28 cellular contexts compared by ENCODE assay signal in genomic region chr1:27132624-27133023, GRCh38. TPM values are rescaled to one million over a fixed set of nuclear protein-coding genes. Genes with fewer than 3 reads are reported as not detected.
A peak's percentile ranks its signal among the peaks of the same experiment; 100 is the strongest.
DNase-seq lines count a peak whose midpoint lies in the region; ATAC-seq and TF ChIP-seq lines count a peak whose summit lies in the region.
"Had no signal": no experiment of that assay in that cellular context is flagged by ENCODE, and none has a peak within 500 bp of the region (broad histone marks: within the 10 kb centered on the region; RNA-seq: fewer than 3 reads in every experiment).

No MANE protein-coding gene starts in this region.

- peaks cover 48% of the 10 kb centered on the region for H3K4me1 Mint-ChIP-seq in nephron progenitor cell

- H3K9me3 ChIP-seq in left ventricle myocardium inferior (replicated peaks): no peaks in the 10 kb centered on the region
- H3K9me3 ChIP-seq: sigmoid colon, SK-N-SH, thoracic aorta had no signal

- H3K4me1 ChIP-seq in left ventricle myocardium inferior: peaks cover 80% of the 10 kb centered on the region
- H3K4me1 ChIP-seq: parathyroid adenoma had no signal

- TF ChIP-seq CTCF in left ventricle myocardium inferior (IDR thresholded peaks at IDR 0.05; ENCODE audit: borderline replicate concordance): no peak
- TF ChIP-seq CTCF in nephron progenitor cell (IDR thresholded peaks at IDR 0.05): no peak

- H3K27ac ChIP-seq in left ventricle myocardium inferior (replicated peaks): peak overlapping the region; percentile 76
- H3K27ac ChIP-seq: HL-60, parathyroid adenoma, sigmoid colon, thoracic aorta, WERI-Rb-1 had no signal

- ATAC-seq in HG03354 (IDR thresholded peaks at IDR 0.05; ENCODE audit: poor library complexity, severe bottlenecking, unreplicated experiment): no peak
- ATAC-seq: GM23338; naive thymus-derived CD8-positive, alpha-beta T cell had no signal

- H3K4me3 ChIP-seq in left ventricle myocardium inferior: no peak overlapping the region
- H3K4me3 ChIP-seq: GM23338, sigmoid colon, thoracic aorta had no signal

- H3K9me3 Mint-ChIP-seq in nephron progenitor cell: no peaks in the 10 kb centered on the region
- H3K9me3 Mint-ChIP-seq: activated T-helper 2 cell treated with anti-CD3 and anti-CD28 coated beads, Interferon-gamma antibody, Interleukin-2, Interleukin-4, amounts not matched to agents 10 μg/mL and 5 μg/mL and 100 μg/mL, durations not matched to agents 14 hours and 24 hours and 36 hours; GM23338; naive thymus-derived CD8-positive, alpha-beta T cell; stimulated activated naive B cell treated with anti-CD40 and anti-IgM and Interleukin-4, amounts not matched to agents 10 μg/mL and 1 μg/mL and 100 μg/mL, for 72 hours had no signal

- no peaks in the 10 kb centered on the region for H3K36me3 Mint-ChIP-seq in nephron progenitor cell (ENCODE audit: low read depth)

- peak overlapping the region; percentile 72 for H3K27ac Mint-ChIP-seq in nephron progenitor cell
- H3K27ac Mint-ChIP-seq: activated naive CD8-positive, alpha-beta T cell; activated T-helper 2 cell treated with anti-CD3 and anti-CD28 coated beads, Interferon-gamma antibody, Interleukin-2, Interleukin-4, amounts not matched to agents 10 μg/mL and 5 μg/mL and 100 μg/mL, durations not matched to agents 14 hours and 24 hours and 36 hours; GM23338 had no signal

- intact Hi-C loops in left ventricle myocardium inferior (cut with micrococcal nuclease): no loop called here

- DNase-seq in DMS 273 (lab: John Stamatoyannopoulos, UW; ENCODE audit: unreplicated experiment) (peak; percentile 32), DMS 273 treated with DMSO at 0.1 percent for 48 hours (lab: John Stamatoyannopoulos, UW) (no peak), left ventricle myocardium inferior (peak; percentile 40), nephron progenitor cell (no peak), NCI-H128 (lab: John Stamatoyannopoulos, UW; ENCODE audit: unreplicated experiment) (no peak), cortex of kidney (lab: John Stamatoyannopoulos, UW) (no peak), NCI-H1417 treated with DMSO at 0.1 percent for 48 hours (lab: John Stamatoyannopoulos, UW) (no peak)
- DNase-seq: Calu3; erythroblast; foreskin fibroblast; hypothalamus; naive thymus-derived CD8-positive, alpha-beta T cell; NCI-H1105 treated with DMSO at 0.1 percent for 48 hours; NCI-H510A; NK-92 treated with Interleukin-12 subunit alpha and Interleukin-12 subunit beta, amount 100 ng/mL, for 24 hours; sigmoid colon; SK-N-SH; stimulated activated CD4-positive, alpha-beta T cell treated with anti-CD3 and anti-CD28 coated beads, Interleukin-1b, Interleukin-23, amount 100 ng/mL, for 48 hours; stimulated activated naive B cell treated with anti-CD40 and anti-IgM and Interleukin-4, amounts not matched to agents 10 μg/mL and 1 μg/mL and 100 μg/mL, for 72 hours; T-helper 2 cell; WERI-Rb-1 had no signal

- no peaks in the 10 kb centered on the region for H3K27me3 ChIP-seq in left ventricle myocardium inferior (ENCODE audit: low read depth)
- H3K27me3 ChIP-seq: sigmoid colon had no signal

- no peaks in the 10 kb centered on the region for H3K36me3 ChIP-seq in left ventricle myocardium inferior
- H3K36me3 ChIP-seq: thoracic aorta had no signal

- H3K4me3 Mint-ChIP-seq in nephron progenitor cell: no peak overlapping the region
- H3K4me3 Mint-ChIP-seq: activated naive CD8-positive, alpha-beta T cell; GM23338; stimulated activated naive B cell treated with anti-CD40 and anti-IgM and Interleukin-4, amounts not matched to agents 10 μg/mL and 1 μg/mL and 100 μg/mL, for 72 hours had no signal

- no peaks in the 10 kb centered on the region for H3K27me3 Mint-ChIP-seq in nephron progenitor cell (ENCODE audit: low read depth, poor library complexity)
- H3K27me3 Mint-ChIP-seq: activated naive CD8-positive, alpha-beta T cell; naive thymus-derived CD8-positive, alpha-beta T cell; stimulated activated naive B cell treated with anti-CD40 and anti-IgM and Interleukin-4, amounts not matched to agents 10 μg/mL and 1 μg/mL and 100 μg/mL, for 72 hours had no signal

RNA-seq across cellular contexts. Expression of gene SLC9A1, which starts 22.3 kb away (rescaled TPM):
- total RNA-seq in left ventricle myocardium inferior: 19.5 TPM

Comparison
In these comparisons a context has a peak if more than half of its experiments do, and no peak if none do; other contexts are left out.
1. DNase-seq: peak in DMS 273 (single experiment) and left ventricle myocardium inferior (single experiment); none in DMS 273 treated with DMSO at 0.1 percent for 48 hours (single experiment), nephron progenitor cell (single experiment), NCI-H128 (single experiment), cortex of kidney (single experiment) and NCI-H1417 treated with DMSO at 0.1 percent for 48 hours (single experiment).